In the genomic region with DNA sequence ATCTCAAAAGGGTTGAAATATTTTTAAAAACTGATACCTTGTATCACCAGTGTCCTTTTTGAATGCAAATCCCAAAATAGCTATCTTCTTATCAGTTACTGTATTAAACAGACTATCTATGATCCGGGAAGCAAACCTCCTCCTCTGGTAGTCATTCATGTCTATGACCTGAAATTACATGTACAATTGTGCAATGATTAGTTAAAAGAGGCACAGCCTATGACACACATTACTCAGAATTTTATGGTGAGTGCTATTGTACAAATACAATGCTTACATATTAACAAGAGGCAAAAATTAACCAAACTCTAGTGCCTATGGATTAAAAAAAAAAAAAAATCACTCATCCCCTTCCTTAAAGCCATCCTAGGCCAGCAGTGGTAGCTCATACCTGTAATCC, we compare ENCODE assay signal across 15 cellular contexts.
"Had no signal": no experiment of that assay in that cellular context is flagged by ENCODE, and none has a peak within 500 bp of the region (broad histone marks: within the 10 kb centered on the region; RNA-seq: fewer than 3 reads in every experiment).

No MANE protein-coding gene starts in this region.

- H3K27ac Mint-ChIP-seq: activated CD8-positive, alpha-beta memory T cell treated with anti-CD3 and anti-CD28 coated beads, Interleukin-2, amount 10 ng/mL, durations not matched to agents 7 days and 5 days; activated naive CD8-positive, alpha-beta T cell treated with anti-CD3 and anti-CD28 coated beads, Interleukin-2, amount 50 U/mL, for 24 hours; activated T-cell treated with anti-CD3 and anti-CD28 coated beads, Interleukin-2, amount 50 U/mL, for 24 hours; natural killer cell treated with Interleukin-12 subunit alpha and Interleukin-12 subunit beta and Interleukin-15 and Interleukin-18, amount 100 ng/mL, for 72 hours; stimulated activated naive CD8-positive, alpha-beta T cell treated with anti-CD3 and anti-CD28 coated beads, Interleukin-15, amount 100 ng/mL, for 72 hours had no signal

- ATAC-seq: activated CD8-positive, alpha-beta memory T cell treated with anti-CD3 and anti-CD28 coated beads, Interleukin-2, amount 10 ng/mL, durations not matched to agents 7 days and 5 days; activated naive CD8-positive, alpha-beta T cell treated with anti-CD3 and anti-CD28 coated beads, Interleukin-2, amount 50 U/mL, for 24 hours; natural killer cell treated with Interleukin-12 subunit alpha and Interleukin-12 subunit beta and Interleukin-15 and Interleukin-18, amount 100 ng/mL, for 72 hours; stimulated activated naive CD8-positive, alpha-beta T cell treated with anti-CD3 and anti-CD28 coated beads, Interleukin-15, amount 100 ng/mL, for 72 hours had no signal

- H3K4me1 Mint-ChIP-seq: activated CD8-positive, alpha-beta memory T cell treated with anti-CD3 and anti-CD28 coated beads, Interleukin-2, amount 10 ng/mL, durations not matched to agents 7 days and 5 days; activated naive CD8-positive, alpha-beta T cell treated with anti-CD3 and anti-CD28 coated beads, Interleukin-2, amount 50 U/mL, for 24 hours; stimulated activated naive CD8-positive, alpha-beta T cell treated with anti-CD3 and anti-CD28 coated beads, Interleukin-15, amount 100 ng/mL, for 72 hours had no signal

- H3K9me3 ChIP-seq: testis had no signal

- H3K27ac ChIP-seq: epithelial cell of prostate, testis had no signal

- H3K4me3 Mint-ChIP-seq: activated CD8-positive, alpha-beta memory T cell treated with anti-CD3 and anti-CD28 coated beads, Interleukin-2, amount 10 ng/mL, durations not matched to agents 7 days and 5 days; activated naive CD8-positive, alpha-beta T cell treated with anti-CD3 and anti-CD28 coated beads, Interleukin-2, amount 50 U/mL, for 24 hours; activated T-cell treated with anti-CD3 and anti-CD28 coated beads, Interleukin-2, amount 50 U/mL, for 24 hours; natural killer cell treated with Interleukin-12 subunit alpha and Interleukin-12 subunit beta and Interleukin-15 and Interleukin-18, amount 100 ng/mL, for 72 hours; stimulated activated naive CD8-positive, alpha-beta T cell treated with anti-CD3 and anti-CD28 coated beads, Interleukin-15, amount 100 ng/mL, for 72 hours had no signal

- H3K4me1 ChIP-seq: testis had no signal

- DNase-seq: activated CD4-positive, alpha-beta T cell treated with anti-CD3 and anti-CD28 coated beads for 1 hour; activated CD4-positive, alpha-beta T cell treated with anti-CD3 and anti-CD28 coated beads, Interleukin-2, amount 50 U/mL, for 48 hours; activated CD8-positive, alpha-beta memory T cell treated with anti-CD3 and anti-CD28 coated beads, Interleukin-2, amount 10 ng/mL, durations not matched to agents 7 days and 5 days; activated gamma-delta T cell; activated naive CD8-positive, alpha-beta T cell treated with anti-CD3 and anti-CD28 coated beads, Interleukin-2, amount 50 U/mL, for 24 hours; activated T-cell treated with anti-CD3 and anti-CD28 coated beads, Interleukin-2, amount 50 U/mL, for 24 hours; central memory CD4-positive, alpha-beta T cell; effector memory CD4-positive, alpha-beta T cell; mammary epithelial cell; nucleus accumbens; stimulated activated CD4-positive, alpha-beta T cell treated with anti-CD3 and anti-CD28 coated beads, Interleukin-4, amount 100 ng/mL, for 1 hour; stimulated activated naive CD8-positive, alpha-beta T cell treated with anti-CD3 and anti-CD28 coated beads, Interleukin-15, amount 100 ng/mL, for 72 hours; testis had no signal

- H3K9me3 Mint-ChIP-seq: activated naive CD8-positive, alpha-beta T cell treated with anti-CD3 and anti-CD28 coated beads, Interleukin-2, amount 50 U/mL, for 24 hours; activated T-cell treated with anti-CD3 and anti-CD28 coated beads, Interleukin-2, amount 50 U/mL, for 24 hours; natural killer cell treated with Interleukin-12 subunit alpha and Interleukin-12 subunit beta and Interleukin-15 and Interleukin-18, amount 100 ng/mL, for 72 hours; stimulated activated naive CD8-positive, alpha-beta T cell treated with anti-CD3 and anti-CD28 coated beads, Interleukin-15, amount 100 ng/mL, for 72 hours had no signal

- H3K27me3 ChIP-seq: testis had no signal

- H3K4me3 ChIP-seq: testis had no signal

- H3K27me3 Mint-ChIP-seq: activated CD8-positive, alpha-beta memory T cell treated with anti-CD3 and anti-CD28 coated beads, Interleukin-2, amount 10 ng/mL, durations not matched to agents 7 days and 5 days; activated naive CD8-positive, alpha-beta T cell treated with anti-CD3 and anti-CD28 coated beads, Interleukin-2, amount 50 U/mL, for 24 hours; activated T-cell treated with anti-CD3 and anti-CD28 coated beads, Interleukin-2, amount 50 U/mL, for 24 hours; natural killer cell treated with Interleukin-12 subunit alpha and Interleukin-12 subunit beta and Interleukin-15 and Interleukin-18, amount 100 ng/mL, for 72 hours; stimulated activated naive CD8-positive, alpha-beta T cell treated with anti-CD3 and anti-CD28 coated beads, Interleukin-15, amount 100 ng/mL, for 72 hours had no signal
